In the genomic region with DNA sequence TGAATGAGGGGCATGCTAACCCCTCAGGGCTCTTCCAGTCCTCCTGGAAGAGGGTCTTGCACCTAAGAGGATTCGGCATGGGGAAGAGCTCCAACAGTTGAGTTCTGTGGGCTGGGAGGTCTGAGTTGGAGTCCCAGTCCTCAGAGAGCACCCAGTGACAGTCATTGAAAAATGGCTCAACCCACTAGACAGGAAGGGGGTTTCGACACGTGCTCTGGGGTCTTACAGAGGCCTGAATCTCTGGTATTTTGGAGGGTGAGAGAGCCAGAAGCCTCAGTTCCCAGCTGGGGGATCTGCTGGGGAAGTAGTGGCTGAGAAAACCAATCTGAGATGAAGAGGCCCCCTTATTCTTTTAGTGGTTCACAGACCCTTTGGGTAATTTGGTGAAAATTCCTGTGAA, we compare ENCODE assay signal across 26 cellular contexts.
"Had no signal": no experiment of that assay in that cellular context is flagged by ENCODE, and none has a peak within 500 bp of the region (broad histone marks: within the 10 kb centered on the region; RNA-seq: fewer than 3 reads in every experiment).

No MANE protein-coding gene starts in this region.

- DNase-seq: activated CD4-positive, alpha-beta memory T cell treated with anti-CD3 and anti-CD28 coated beads, Interleukin-2, amount 10 ng/mL, durations not matched to agents 7 days and 5 days; activated CD4-positive, alpha-beta T cell treated with anti-CD3 and anti-CD28 coated beads, Interleukin-2, amount 50 U/mL, for 1 hour; activated CD4-positive, CD25-positive, alpha-beta regulatory T cell; activated gamma-delta T cell; activated naive CD4-positive, alpha-beta T cell treated with anti-CD3 and anti-CD28 coated beads for 36 hours; activated T-cell treated with anti-CD3 and anti-CD28 coated beads for 4 hours; activated T-cell treated with anti-CD3 and anti-CD28 coated beads, Interleukin-2, amount 50 U/mL, for 48 hours; brain microvascular endothelial cell; KBM-7; NCI-H1092 treated with DMSO at 0.1 percent for 48 hours; NCI-H1417 treated with DMSO at 0.1 percent for 48 hours; NCI-H1694; NCI-H2029 treated with DMSO at 0.1 percent for 48 hours; NCI-H510A treated with DMSO at 0.1 percent for 48 hours; NCI-H69; NK-92 treated with Interleukin-12 subunit alpha and Interleukin-12 subunit beta, amount 100 ng/mL, for 24 hours; OCI-M1; SHP77; T-helper 2 cell had no signal

- H3K36me3 Mint-ChIP-seq: activated naive CD8-positive, alpha-beta T cell had no signal

- H3K4me1 ChIP-seq: SJSA1 had no signal

- H3K9me3 Mint-ChIP-seq: activated CD4-positive, alpha-beta memory T cell treated with anti-CD3 and anti-CD28 coated beads, Interleukin-2, amount 10 ng/mL, durations not matched to agents 7 days and 5 days; activated naive CD4-positive, alpha-beta T cell treated with anti-CD3 and anti-CD28 coated beads for 36 hours; activated T-helper 17 cell treated with anti-CD3 and anti-CD28 coated beads, Interleukin-2, amount 50 U/mL, for 72 hours had no signal

- H3K27me3 ChIP-seq: cardiac muscle cell had no signal

- ATAC-seq: activated T-helper 17 cell treated with anti-CD3 and anti-CD28 coated beads, Interleukin-2, amount 50 U/mL, for 72 hours; Panc1 had no signal

- H3K36me3 ChIP-seq: brain microvascular endothelial cell, cardiac muscle cell, SJSA1 had no signal

- H3K27ac Mint-ChIP-seq: activated CD4-positive, alpha-beta memory T cell treated with anti-CD3 and anti-CD28 coated beads, Interleukin-2, amount 10 ng/mL, durations not matched to agents 7 days and 5 days; activated naive CD4-positive, alpha-beta T cell treated with anti-CD3 and anti-CD28 coated beads for 36 hours; activated naive CD8-positive, alpha-beta T cell; activated T-helper 17 cell treated with anti-CD3 and anti-CD28 coated beads, Interleukin-2, amount 50 U/mL, for 72 hours had no signal

- H3K27ac ChIP-seq: brain microvascular endothelial cell, cardiac muscle cell, RWPE1, SJSA1, VCaP had no signal

- H3K4me3 ChIP-seq: cardiac muscle cell, SJSA1 had no signal

- H3K4me3 Mint-ChIP-seq: activated CD4-positive, alpha-beta memory T cell treated with anti-CD3 and anti-CD28 coated beads, Interleukin-2, amount 10 ng/mL, durations not matched to agents 7 days and 5 days; activated naive CD4-positive, alpha-beta T cell treated with anti-CD3 and anti-CD28 coated beads for 36 hours; activated naive CD8-positive, alpha-beta T cell; activated T-helper 17 cell treated with anti-CD3 and anti-CD28 coated beads, Interleukin-2, amount 50 U/mL, for 72 hours had no signal

- H3K9me3 ChIP-seq: SJSA1 had no signal
